ENCODE assay signal across 25 cellular contexts in the genomic region with DNA sequence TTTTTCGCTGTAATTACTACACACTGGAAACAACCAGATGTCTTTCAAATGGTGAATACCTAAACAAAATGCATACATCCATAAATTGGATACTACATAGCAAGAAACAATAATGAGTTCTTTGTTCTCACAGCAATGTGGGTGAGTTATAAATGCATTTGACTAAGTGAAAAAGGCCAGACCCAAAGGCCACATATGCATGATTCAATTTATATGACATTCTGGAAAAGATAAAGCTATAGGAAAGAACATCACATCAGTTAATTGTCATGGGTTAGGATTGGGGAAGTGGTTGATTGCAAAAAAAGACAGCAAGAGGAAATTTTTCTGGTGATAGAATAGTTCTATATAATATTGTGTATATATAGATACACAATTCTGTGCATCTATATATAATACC.
DNase-seq lines count a peak whose midpoint lies in the region; ATAC-seq and TF ChIP-seq lines count a peak whose summit lies in the region.
"Had no signal": no experiment of that assay in that cellular context is flagged by ENCODE, and none has a peak within 500 bp of the region (broad histone marks: within the 10 kb centered on the region; RNA-seq: fewer than 3 reads in every experiment).

No MANE protein-coding gene starts in this region.

- peaks cover 2% of the 10 kb centered on the region for H3K9me3 Mint-ChIP-seq in activated naive CD8-positive, alpha-beta T cell treated with anti-CD3 and anti-CD28 coated beads for 36 hours

- DNase-seq in NCI-H146 (lab: John Stamatoyannopoulos, UW) (peak; percentile 9), NCI-H146 treated with DMSO at 0.1 percent for 48 hours (lab: John Stamatoyannopoulos, UW; ENCODE audit: unreplicated experiment) (no peak), NCI-H748 (lab: John Stamatoyannopoulos, UW; ENCODE audit: unreplicated experiment) (peak; percentile 24), NCI-H748 treated with DMSO at 0.1 percent for 48 hours (lab: John Stamatoyannopoulos, UW) (no peak), SK-N-DZ (ENCODE audit: low spot score) (peak; percentile 87)
- DNase-seq in activated naive CD8-positive, alpha-beta T cell treated with anti-CD3 and anti-CD28 coated beads for 36 hours: no peak
- DNase-seq: AML-193; C1 segment of cervical spinal cord; CD4-positive, alpha-beta memory T cell; CD4-positive, CD25-positive, alpha-beta regulatory T cell; CD8-positive, alpha-beta memory T cell; COR-L47; DMS 273 treated with DMSO at 0.1 percent for 48 hours; DMS153; DMS53; DMS79; DND-41; EL; GDM1 had no signal

- no peaks in the 10 kb centered on the region for H3K36me3 Mint-ChIP-seq in activated naive CD8-positive, alpha-beta T cell treated with anti-CD3 and anti-CD28 coated beads for 36 hours
- H3K36me3 Mint-ChIP-seq: CD14-positive monocyte; CD4-positive, alpha-beta memory T cell; CD4-positive, CD25-positive, alpha-beta regulatory T cell; CD8-positive, alpha-beta memory T cell had no signal

- H3K4me3 Mint-ChIP-seq in activated naive CD8-positive, alpha-beta T cell treated with anti-CD3 and anti-CD28 coated beads for 36 hours: no peak overlapping the region
- H3K4me3 Mint-ChIP-seq: B cell; CD14-positive monocyte; CD4-positive, alpha-beta memory T cell; CD4-positive, CD25-positive, alpha-beta regulatory T cell; CD8-positive, alpha-beta memory T cell had no signal

- ATAC-seq in SK-N-SH treated with all-trans-retinoic acid at 6 μM for 48 hours: no peak
- no peak for ATAC-seq in HG02840 (IDR thresholded peaks at IDR 0.05; ENCODE audit: low FRiP score, unreplicated experiment)
- ATAC-seq: A549, GM12878 had no signal

- no peak overlapping the region for H3K27ac Mint-ChIP-seq in activated naive CD8-positive, alpha-beta T cell treated with anti-CD3 and anti-CD28 coated beads for 36 hours
- H3K27ac Mint-ChIP-seq: B cell; CD14-positive monocyte; CD4-positive, alpha-beta memory T cell; CD4-positive, CD25-positive, alpha-beta regulatory T cell; CD8-positive, alpha-beta memory T cell had no signal

- H3K4me1 Mint-ChIP-seq in activated naive CD8-positive, alpha-beta T cell treated with anti-CD3 and anti-CD28 coated beads for 36 hours: no peaks in the 10 kb centered on the region
- H3K4me1 Mint-ChIP-seq: B cell; CD14-positive monocyte; CD4-positive, alpha-beta memory T cell; CD4-positive, CD25-positive, alpha-beta regulatory T cell; CD8-positive, alpha-beta memory T cell had no signal

- H3K27me3 Mint-ChIP-seq in activated naive CD8-positive, alpha-beta T cell treated with anti-CD3 and anti-CD28 coated beads for 36 hours: no peaks in the 10 kb centered on the region
- H3K27me3 Mint-ChIP-seq: B cell; CD4-positive, alpha-beta memory T cell; CD4-positive, CD25-positive, alpha-beta regulatory T cell; CD8-positive, alpha-beta memory T cell had no signal

TF ChIP-seq in SK-N-SH treated with all-trans-retinoic acid at 6 μM for 48 hours, 23 proteins besides CTCF, POLR2A, EP300 and RAD21:
- TF ChIP-seq TOX (CRISPR knock-in tag; IDR thresholded peaks at IDR 0.05; ENCODE audit: borderline replicate concordance): no peak
- TF ChIP-seq TCF4 (CRISPR knock-in tag; IDR thresholded peaks at IDR 0.05; ENCODE audit: borderline replicate concordance): peak; percentile 76

Comparison
In these comparisons a context has a peak if more than half of its experiments do, and no peak if none do; other contexts are left out.
1. DNase-seq: peak in NCI-H146 (single experiment), NCI-H748 (single experiment) and SK-N-DZ (single experiment); none in NCI-H146 treated with DMSO at 0.1 percent for 48 hours (single experiment), NCI-H748 treated with DMSO at 0.1 percent for 48 hours (single experiment) and activated naive CD8-positive, alpha-beta T cell treated with anti-CD3 and anti-CD28 coated beads for 36 hours (single experiment).